In the genomic region with DNA sequence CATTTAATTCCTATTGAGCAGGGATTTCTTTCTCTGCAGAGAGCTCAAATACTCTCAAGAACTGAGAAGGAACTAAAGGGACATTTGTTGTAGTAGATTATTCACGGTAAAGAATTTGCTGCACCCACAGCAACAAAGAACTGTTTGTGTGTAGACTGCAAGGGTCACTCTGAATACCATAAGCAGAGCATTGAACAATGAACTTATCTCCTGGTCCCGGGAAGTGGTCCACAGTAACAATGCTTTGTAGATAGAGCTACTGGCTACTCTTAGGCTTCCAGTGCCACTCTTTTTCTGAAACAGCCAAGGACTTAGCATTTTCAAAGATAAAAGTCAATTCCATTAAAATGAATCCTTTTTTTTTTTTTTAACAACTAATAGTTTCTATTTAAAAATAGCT, we compare ENCODE assay signal across 21 cellular contexts.
DNase-seq lines count a peak whose midpoint lies in the region; ATAC-seq, FAIRE-seq and TF ChIP-seq lines count a peak whose summit lies in the region.
"Had no signal": no experiment of that assay in that cellular context is flagged by ENCODE, and none has a peak within 500 bp of the region (broad histone marks: within the 10 kb centered on the region; RNA-seq: fewer than 3 reads in every experiment).

No MANE protein-coding gene starts in this region.

- no peaks in the 10 kb centered on the region for H3K27me3 ChIP-seq in astrocyte (ENCODE audit: insufficient read depth, low read length)

- DNase-seq in HT-29 (ENCODE audit: low spot score) = peak; percentile 38
- peak; percentile 43 for DNase-seq in astrocyte (ENCODE audit: low read depth)
- peak; percentile 50 for DNase-seq in fibroblast of the aortic adventitia (ENCODE audit: low read depth)
- no peak for DNase-seq in progenitor cell of endocrine pancreas (ENCODE audit: low spot score, unreplicated experiment)
- no peak for DNase-seq in GF-D8 (lab: John Stamatoyannopoulos, UW)
- DNase-seq in stimulated activated CD4-positive, alpha-beta T cell treated with anti-CD3 and anti-CD28 coated beads, Interleukin-4, amount 100 ng/mL, for 24 hours = no peak
- no peak for DNase-seq in natural killer cell
- no peak for DNase-seq in NCI-H1436 (lab: John Stamatoyannopoulos, UW)
- DNase-seq: ACHN, AML-193, Caco-2, HCEC 1CT, KG1, NCI-H1417 treated with DMSO at 0.1 percent for 48 hours, NCI-H2029, NCI-H2171, NCI-H446, OCI-M1, RPMI8226, SIG-M5 had no signal

- no peaks in the 10 kb centered on the region for H3K9me3 ChIP-seq in astrocyte (ENCODE audit: insufficient read depth, low read depth, low read length)
- H3K9me3 ChIP-seq: Caco-2 had no signal

- no peaks in the 10 kb centered on the region for H3K36me3 ChIP-seq in astrocyte (ENCODE audit: insufficient read depth, low read length)

- peaks cover 2% of the 10 kb centered on the region for H3K27me3 Mint-ChIP-seq in astrocyte (ENCODE audit: low read depth, unreplicated experiment)
- H3K27me3 Mint-ChIP-seq in progenitor cell of endocrine pancreas = peaks cover 3% of the 10 kb centered on the region
- no peaks in the 10 kb centered on the region for H3K27me3 Mint-ChIP-seq in natural killer cell (ENCODE audit: low read depth in 2 of 2)

- H4K20me1 ChIP-seq in astrocyte (ENCODE audit: insufficient read depth, low read length) = no peaks in the 10 kb centered on the region

- FAIRE-seq in astrocyte (lab: Jason Lieb, UNC) = no peak

- H3K4me2 ChIP-seq in astrocyte (ENCODE audit: low read length) = no peak overlapping the region

- TF ChIP-seq CTCF in astrocyte (IDR thresholded peaks at IDR 0.05; ENCODE audit: insufficient read depth, low read depth, low read length) (no peak), fibroblast of the aortic adventitia (IDR thresholded peaks at IDR 0.05; ENCODE audit: insufficient read depth, low read length) (no peak), progenitor cell of endocrine pancreas (IDR thresholded peaks at IDR 0.05; ENCODE audit: unreplicated experiment) (no peak), natural killer cell (IDR thresholded peaks at IDR 0.05) (no peak)

- peaks cover 4% of the 10 kb centered on the region for H3K4me1 Mint-ChIP-seq in astrocyte (ENCODE audit: low read depth, unreplicated experiment)
- peaks cover 14% of the 10 kb centered on the region for H3K4me1 Mint-ChIP-seq in progenitor cell of endocrine pancreas (ENCODE audit: low read depth)
- H3K4me1 Mint-ChIP-seq in natural killer cell = peaks cover 0 to 6% of the 10 kb centered on the region in 2 donors

- no peak overlapping the region for H3K9ac ChIP-seq in astrocyte (ENCODE audit: low read length)

- H3K27ac ChIP-seq in astrocyte (ENCODE audit: low read depth, low read length) = no peak overlapping the region

- ATAC-seq in natural killer cell = no peak

- H3K36me3 Mint-ChIP-seq in astrocyte (ENCODE audit: low read depth, unreplicated experiment) = peaks cover 2% of the 10 kb centered on the region
- no peaks in the 10 kb centered on the region for H3K36me3 Mint-ChIP-seq in progenitor cell of endocrine pancreas (ENCODE audit: insufficient read depth)
- H3K36me3 Mint-ChIP-seq in natural killer cell = no peaks in the 10 kb centered on the region
- H3K36me3 Mint-ChIP-seq: CD14-positive monocyte had no signal

- H3K27ac Mint-ChIP-seq in astrocyte (ENCODE audit: unreplicated experiment) (no peak overlapping the region), progenitor cell of endocrine pancreas (peak overlapping the region; percentile 95), natural killer cell (no peak overlapping the region)
- H3K27ac Mint-ChIP-seq: CD14-positive monocyte had no signal

- H3K4me3 ChIP-seq in astrocyte (ENCODE audit: insufficient read depth, low read depth, low read length) = no peak overlapping the region
- no peak overlapping the region for H3K4me3 ChIP-seq in fibroblast of the aortic adventitia (ENCODE audit: low read depth, low read length)

- no peaks in the 10 kb centered on the region for H3K4me1 ChIP-seq in astrocyte (ENCODE audit: insufficient read depth, low read length)
- H3K4me1 ChIP-seq: Caco-2 had no signal

- no peaks in the 10 kb centered on the region for H3K9me3 Mint-ChIP-seq in astrocyte (ENCODE audit: unreplicated experiment)
- peaks cover 17% of the 10 kb centered on the region for H3K9me3 Mint-ChIP-seq in progenitor cell of endocrine pancreas (ENCODE audit: low read depth)
- H3K9me3 Mint-ChIP-seq in natural killer cell = no peaks in the 10 kb centered on the region

- H3K4me3 Mint-ChIP-seq in astrocyte (ENCODE audit: unreplicated experiment) (no peak overlapping the region), progenitor cell of endocrine pancreas (ENCODE audit: low read depth) (peak overlapping the region; percentile 50), natural killer cell (no peak overlapping the region)
- H3K4me3 Mint-ChIP-seq: CD14-positive monocyte had no signal

- intact Hi-C loops in natural killer cell (cut with micrococcal nuclease) = no loop called here

- no peak overlapping the region for H2AFZ ChIP-seq in astrocyte (ENCODE audit: low read depth, low read length)

- H3K79me2 ChIP-seq in astrocyte (ENCODE audit: insufficient read depth, low read length) = no peaks in the 10 kb centered on the region

Comparison
In these comparisons a context has a peak if more than half of its experiments do, and no peak if none do; other contexts are left out.
1. DNase-seq: peak in HT-29 (single experiment), astrocyte (single experiment) and fibroblast of the aortic adventitia (single experiment); none in progenitor cell of endocrine pancreas (single experiment), GF-D8 (single experiment), stimulated activated CD4-positive, alpha-beta T cell treated with anti-CD3 and anti-CD28 coated beads, Interleukin-4, amount 100 ng/mL, for 24 hours (single experiment), natural killer cell (single experiment) and NCI-H1436 (single experiment).